16 cellular contexts compared by ENCODE assay signal in the genomic region with DNA sequence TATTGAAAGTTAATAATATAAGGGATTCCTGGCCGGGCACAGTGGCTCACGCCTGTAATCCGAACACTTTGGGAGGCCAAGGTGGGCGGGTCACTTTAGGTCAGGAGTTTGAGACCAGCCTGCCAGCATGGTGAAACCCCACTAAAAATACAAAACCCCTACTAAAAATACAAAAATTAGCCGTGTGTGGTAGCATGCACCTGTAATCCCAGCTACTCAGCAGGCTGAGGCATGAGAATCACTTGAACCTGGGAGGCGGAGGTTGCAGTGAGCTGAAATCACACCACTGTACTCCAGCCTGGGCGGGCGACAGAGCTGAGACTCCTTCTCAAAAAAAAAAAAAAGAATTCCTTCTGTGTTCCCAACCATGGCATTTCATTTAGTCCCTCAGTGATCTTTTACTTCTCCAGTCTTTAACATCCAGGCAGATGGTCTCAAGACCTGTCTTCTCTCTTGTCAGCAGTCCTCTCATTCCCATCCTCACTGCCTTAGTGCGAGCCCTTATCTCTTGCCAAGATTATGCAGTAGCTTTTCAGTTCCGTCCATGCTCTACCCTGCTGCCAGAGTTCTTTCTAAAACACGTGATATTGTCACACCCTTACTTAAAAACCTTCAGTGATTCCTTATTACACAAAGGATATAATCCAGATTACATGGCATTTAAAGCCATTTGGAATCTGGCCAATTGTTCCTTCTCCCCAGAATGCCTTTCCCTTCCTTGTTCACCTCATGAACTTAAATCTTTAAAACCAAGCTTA. TPM values are rescaled to one million over a fixed set of nuclear protein-coding genes. Genes with fewer than 3 reads are reported as not detected.
DNase-seq lines count a peak whose midpoint lies in the region; ATAC-seq, FAIRE-seq and TF ChIP-seq lines count a peak whose summit lies in the region.
"Had no signal": no experiment of that assay in that cellular context is flagged by ENCODE, and none has a peak within 500 bp of the region (broad histone marks: within the 10 kb centered on the region; RNA-seq: fewer than 3 reads in every experiment).

No MANE protein-coding gene starts in this region.

- no peak for FAIRE-seq in urothelium cell line (lab: Jason Lieb, UNC)
- FAIRE-seq: A549, G401.6 had no signal

- H3K36me3 Mint-ChIP-seq in stimulated activated naive B cell treated with anti-CD40 and anti-IgM and Interleukin-4, amounts not matched to agents 10 μg/mL and 1 μg/mL and 100 μg/mL, for 72 hours, result peaks cover 5 to 14% of the 10 kb centered on the region in 2 donors

- H3K36me3 ChIP-seq in SK-N-SH (replicated peaks in 1 of 2; ENCODE audit: control insufficient read depth in 1 of 2, insufficient read depth in 2 of 2, low read length in 1 of 2) (peaks cover 0 to 16% of the 10 kb centered on the region in 2 experiments), left lung (no peaks in the 10 kb centered on the region), suprapubic skin (no peaks in the 10 kb centered on the region)

- TF ChIP-seq EP300 in SK-N-SH (IDR thresholded peaks at IDR 0.05; ENCODE audit: borderline replicate concordance in 1 of 2, low read depth in 1 of 2, low read length in 1 of 2) (no peak), suprapubic skin (IDR thresholded peaks at IDR 0.05) (no peak)

- H3K27me3 Mint-ChIP-seq in stimulated activated naive B cell treated with anti-CD40 and anti-IgM and Interleukin-4, amounts not matched to agents 10 μg/mL and 1 μg/mL and 100 μg/mL, for 72 hours, result no peaks in the 10 kb centered on the region
- H3K27me3 Mint-ChIP-seq: activated CD8-positive, alpha-beta memory T cell treated with anti-CD3 and anti-CD28 coated beads, Interleukin-2, amount 10 ng/mL, durations not matched to agents 7 days and 5 days had no signal

- no peak overlapping the region for H3K27ac Mint-ChIP-seq in stimulated activated naive B cell treated with anti-CD40 and anti-IgM and Interleukin-4, amounts not matched to agents 10 μg/mL and 1 μg/mL and 100 μg/mL, for 72 hours
- H3K27ac Mint-ChIP-seq: activated CD8-positive, alpha-beta memory T cell treated with anti-CD3 and anti-CD28 coated beads, Interleukin-2, amount 10 ng/mL, durations not matched to agents 7 days and 5 days; CD8-positive, alpha-beta T cell had no signal

- H3K27ac ChIP-seq in SK-N-SH (ENCODE audit: low read depth in 2 of 2, low read length in 1 of 2), result no peak overlapping the region
- no peak overlapping the region for H3K27ac ChIP-seq in left lung
- peak overlapping the region; percentile 90 for H3K27ac ChIP-seq in suprapubic skin
- H3K27ac ChIP-seq: A549, psoas muscle had no signal

- H3K4me3 Mint-ChIP-seq in stimulated activated naive B cell treated with anti-CD40 and anti-IgM and Interleukin-4, amounts not matched to agents 10 μg/mL and 1 μg/mL and 100 μg/mL, for 72 hours, result no peak overlapping the region
- H3K4me3 Mint-ChIP-seq: activated CD8-positive, alpha-beta memory T cell treated with anti-CD3 and anti-CD28 coated beads, Interleukin-2, amount 10 ng/mL, durations not matched to agents 7 days and 5 days; CD8-positive, alpha-beta T cell; endodermal cell had no signal

- TF ChIP-seq CTCF in SK-N-SH (IDR thresholded peaks at IDR 0.05) (no peak), left lung (IDR thresholded peaks at IDR 0.05) (no peak), suprapubic skin (IDR thresholded peaks at IDR 0.05) (no peak)

- H2AFZ ChIP-seq in SK-N-SH (ENCODE audit: low read depth), result no peak overlapping the region

- 95% methylated on average over 11 of the region's 11 CpGs for WGBS in SK-N-SH (ENCODE audit: low lambda C conversion rate)
- 42% methylated on average over 11 of the region's 11 CpGs for WGBS in suprapubic skin

- no peaks in the 10 kb centered on the region for H3K9me3 Mint-ChIP-seq in stimulated activated naive B cell treated with anti-CD40 and anti-IgM and Interleukin-4, amounts not matched to agents 10 μg/mL and 1 μg/mL and 100 μg/mL, for 72 hours
- H3K9me3 Mint-ChIP-seq: CD8-positive, alpha-beta T cell had no signal

- H3K79me2 ChIP-seq in SK-N-SH (ENCODE audit: insufficient read depth), result peaks cover 86% of the 10 kb centered on the region

- H3K27me3 ChIP-seq in SK-N-SH (ENCODE audit: insufficient read depth) (no peaks in the 10 kb centered on the region), left lung (no peaks in the 10 kb centered on the region), suprapubic skin (no peaks in the 10 kb centered on the region)

- peaks cover 7% of the 10 kb centered on the region for H3F3A ChIP-seq in SK-N-SH (replicated peaks; ENCODE audit: insufficient read depth)

- no peak overlapping the region for H3K4me2 ChIP-seq in SK-N-SH
- H3K4me2 ChIP-seq: A549 had no signal

- TF ChIP-seq RAD21 in SK-N-SH (IDR thresholded peaks at IDR 0.05; ENCODE audit: low read length), result no peak

- H3K9ac ChIP-seq in SK-N-SH, result no peak overlapping the region

- H3K4me1 Mint-ChIP-seq in stimulated activated naive B cell treated with anti-CD40 and anti-IgM and Interleukin-4, amounts not matched to agents 10 μg/mL and 1 μg/mL and 100 μg/mL, for 72 hours, result peaks cover 10 to 38% of the 10 kb centered on the region in 2 donors
- H3K4me1 Mint-ChIP-seq: activated CD8-positive, alpha-beta memory T cell treated with anti-CD3 and anti-CD28 coated beads, Interleukin-2, amount 10 ng/mL, durations not matched to agents 7 days and 5 days had no signal

- TF ChIP-seq POLR2A in suprapubic skin (IDR thresholded peaks at IDR 0.05), result no peak

- CTCF ChIA-PET in SK-N-SH (lab: Yijun Ruan, JAX), result interaction anchor here (0.8 to 1.9 kb wide), 3 partner anchors 9 to 69 kb away, joined by 3 to 6 read pairs (median 3); no protein-coding TSS in a partner anchor

- H3K9me2 ChIP-seq in SK-N-SH, result no peaks in the 10 kb centered on the region

- ATAC-seq in SK-N-SH treated with all-trans-retinoic acid at 6 μM for 48 hours, result no peak
- peak; percentile 81 for ATAC-seq in left lung
- ATAC-seq in stimulated activated naive B cell treated with anti-CD40 and anti-IgM and Interleukin-4, amounts not matched to agents 10 μg/mL and 1 μg/mL and 100 μg/mL, for 72 hours (replicated peaks), result no peak
- ATAC-seq: A549; activated CD8-positive, alpha-beta memory T cell treated with anti-CD3 and anti-CD28 coated beads, Interleukin-2, amount 10 ng/mL, durations not matched to agents 7 days and 5 days; CD8-positive, alpha-beta T cell had no signal

- H3K4me3 ChIP-seq in SK-N-SH (ENCODE audit: low read depth in 2 of 2, low read length in 1 of 2) (no peak overlapping the region), left lung (no peak overlapping the region), suprapubic skin (peak overlapping the region; percentile 16)
- H3K4me3 ChIP-seq: A549, psoas muscle had no signal

- intact Hi-C loops in left lung (cut with DNase I), result no loop called here

- no peaks in the 10 kb centered on the region for H4K20me1 ChIP-seq in SK-N-SH (ENCODE audit: insufficient read depth)

- POLR2A ChIA-PET in SK-N-SH (lab: Yijun Ruan, JAX), result no interaction called here

- no peak for DNase-seq in SK-N-SH
- DNase-seq in amniotic epithelial cell (ENCODE audit: low read depth), result peak; percentile 46
- DNase-seq in left lung, result no peak
- DNase-seq in suprapubic skin (ENCODE audit: low spot score in 2 of 2), result no peak
- no peak for DNase-seq in stimulated activated naive B cell treated with anti-CD40 and anti-IgM and Interleukin-4, amounts not matched to agents 10 μg/mL and 1 μg/mL and 100 μg/mL, for 72 hours
- no peak for DNase-seq in COR-L47 (lab: John Stamatoyannopoulos, UW)
- no peak for DNase-seq in urothelium cell line (ENCODE audit: low spot score)
- DNase-seq: activated CD8-positive, alpha-beta memory T cell treated with anti-CD3 and anti-CD28 coated beads, Interleukin-2, amount 10 ng/mL, durations not matched to agents 7 days and 5 days; CD8-positive, alpha-beta T cell; endodermal cell; islet precursor cell; MM.1S; psoas muscle had no signal

- no peaks in the 10 kb centered on the region for H3K9me3 ChIP-seq in SK-N-SH
- H3K9me3 ChIP-seq in left lung, result no peaks in the 10 kb centered on the region
- H3K9me3 ChIP-seq in suprapubic skin, result no peaks in the 10 kb centered on the region
- H3K9me3 ChIP-seq: A549, psoas muscle had no signal

- H3K4me1 ChIP-seq in SK-N-SH (ENCODE audit: control insufficient read depth in 1 of 2, insufficient read depth in 2 of 2, low read depth in 1 of 2, low read length in 1 of 2) (peaks cover 2% of the 10 kb centered on the region in 2 experiments; a peak in 2 of 4 replicates), left lung (peaks cover 8 to 22% of the 10 kb centered on the region in 2 donors), suprapubic skin (peaks cover 35% of the 10 kb centered on the region)
- H3K4me1 ChIP-seq: A549 had no signal

TF ChIP-seq in SK-N-SH, 30 proteins besides CTCF, POLR2A, EP300 and RAD21 (continues in another document):
- TF ChIP-seq RFX5 (IDR thresholded peaks at IDR 0.05; ENCODE audit: low read length), result no peak
- TF ChIP-seq, protein P1, sequence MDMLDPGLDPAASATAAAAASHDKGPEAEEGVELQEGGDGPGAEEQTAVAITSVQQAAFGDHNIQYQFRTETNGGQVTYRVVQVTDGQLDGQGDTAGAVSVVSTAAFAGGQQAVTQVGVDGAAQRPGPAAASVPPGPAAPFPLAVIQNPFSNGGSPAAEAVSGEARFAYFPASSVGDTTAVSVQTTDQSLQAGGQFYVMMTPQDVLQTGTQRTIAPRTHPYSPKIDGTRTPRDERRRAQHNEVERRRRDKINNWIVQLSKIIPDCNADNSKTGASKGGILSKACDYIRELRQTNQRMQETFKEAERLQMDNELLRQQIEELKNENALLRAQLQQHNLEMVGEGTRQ (IDR thresholded peaks at IDR 0.05; ENCODE audit: borderline replicate concordance, low read depth, low read length), result no peak

TF ChIP-seq in SK-N-SH treated with all-trans-retinoic acid at 6 μM for 48 hours, 23 proteins besides CTCF, POLR2A, EP300 and RAD21 (continues in another document):
- TF ChIP-seq ESRRG (CRISPR knock-in tag; IDR thresholded peaks at IDR 0.05), result no peak
- no peak for TF ChIP-seq TCF4 (CRISPR knock-in tag; IDR thresholded peaks at IDR 0.05; ENCODE audit: borderline replicate concordance)

RNA-seq across cellular contexts. Expression of a gene that starts 17.9 kb away (rescaled TPM):
- 52.7 and 59.0 TPM in 2 replicates for polyA plus RNA-seq in SK-N-SH (2012; rRNA removed)
- 68.0 and 70.9 TPM in 2 replicates for polyA plus RNA-seq in SK-N-SH (2012; cell fraction: cytosol; rRNA removed)
- 23.2 and 32.0 TPM in 2 replicates for polyA plus RNA-seq in SK-N-SH (2012; cell fraction: nucleus; rRNA removed)
- total RNA-seq in left lung, result 100 to 1,000 TPM; 121 to 145 TPM
- total RNA-seq in suprapubic skin, result 100 to 1,000 TPM; 161 to 221 (median 193) TPM

RNA-seq across cellular contexts. Expression of a gene that starts 28.0 kb away (rescaled TPM):
- polyA plus RNA-seq in SK-N-SH (2012; rRNA removed), result 13.1 and 17.8 TPM in 2 replicates
- polyA plus RNA-seq in SK-N-SH (2012; cell fraction: cytosol; rRNA removed), result 16.4 and 17.8 TPM in 2 replicates
- polyA plus RNA-seq in SK-N-SH (2012; cell fraction: nucleus; rRNA removed), result 10.0 and 12.4 TPM in 2 replicates
- 10 to 100 TPM; 76.1 to 98.2 TPM for total RNA-seq in left lung
- total RNA-seq in suprapubic skin, result 10 to 100 TPM; 72.2 to 89.0 (median 80.9) TPM
